In genomic region chr18:7592305-7593071, GRCh38 we compare ENCODE assay signal across 1 cellular context.
TF ChIP-seq lines count a peak whose summit lies in the region.

No MANE protein-coding gene starts in this region.

TF ChIP-seq in HCT116, 20 proteins besides CTCF, POLR2A, EP300 and RAD21 (continued from another document):
- no peak for TF ChIP-seq REST (IDR thresholded peaks at IDR 0.05; ENCODE audit: low read depth)
- no peak for TF ChIP-seq EGR1 (IDR thresholded peaks at IDR 0.05; ENCODE audit: low read depth)
- TF ChIP-seq ATF3 (IDR thresholded peaks at IDR 0.05): no peak
- TF ChIP-seq SRF (IDR thresholded peaks at IDR 0.05; ENCODE audit: low read depth): no peak
- TF ChIP-seq ZBTB33 (IDR thresholded peaks at IDR 0.05; ENCODE audit: extremely low read depth, insufficient replicate concordance, low read length): no peak
- TF ChIP-seq EZH2 (IDR thresholded peaks at IDR 0.05): no peak
- TF ChIP-seq FOSL1 (IDR thresholded peaks at IDR 0.05; ENCODE audit: low read depth): no peak
